ENCODE assay signal across 1 cellular context in genomic region chr11:125123947-125124633, GRCh38.
A peak's percentile ranks its signal among the peaks of the same experiment; 100 is the strongest.
TF ChIP-seq lines count a peak whose summit lies in the region.

No MANE protein-coding gene starts in this region.

TF ChIP-seq in K562, 482 proteins besides CTCF, POLR2A, EP300 and RAD21 (continued from another document):
- TF ChIP-seq DMBX1 (CRISPR knock-in tag; IDR thresholded peaks at IDR 0.05; ENCODE audit: borderline replicate concordance): no peak
- TF ChIP-seq BRD9 (IDR thresholded peaks at IDR 0.05; ENCODE audit: low read depth, partially characterized antibody): no peak
- TF ChIP-seq CEBPG (CRISPR knock-in tag; IDR thresholded peaks at IDR 0.05): no peak
- no peak for TF ChIP-seq CEBPG (tag; conservative IDR thresholded peaks at IDR 0.05 in 1 of 2, IDR thresholded peaks at IDR 0.05 in 1 of 2)
- TF ChIP-seq IRF1 (CRISPR knock-in tag; IDR thresholded peaks at IDR 0.05; ENCODE audit: borderline replicate concordance): no peak
- no peak for TF ChIP-seq FOXJ3 (CRISPR knock-in tag; IDR thresholded peaks at IDR 0.05)
- peak in 1 of 3 experiments; percentile 19 for TF ChIP-seq YY1 (IDR thresholded peaks at IDR 0.05; ENCODE audit: borderline replicate concordance in 1 of 3, control insufficient read depth in 1 of 3, extremely low read depth in 1 of 3, insufficient read depth in 3 of 3, insufficient read length in 1 of 3, insufficient replicate concordance in 2 of 3, low read depth in 1 of 3, low read length in 2 of 3)
- peak; percentile 2; the same call in 1 of the 2 replicates for TF ChIP-seq JUND (IDR thresholded peaks at IDR 0.05; ENCODE audit: borderline replicate concordance, low read depth, low read length)
- no peak; the same call in 2 of the 3 replicates for TF ChIP-seq JUND (tag; IDR thresholded peaks at IDR 0.05; ENCODE audit: borderline replicate concordance, low read depth, low read length)
- peak; percentile 25; the same call in 1 of the 2 replicates for TF ChIP-seq CC2D1A (IDR thresholded peaks at IDR 0.05)
- peak; percentile 37 for TF ChIP-seq RBM25 (IDR thresholded peaks at IDR 0.05; ENCODE audit: low read depth, low read length, severe bottlenecking)
- TF ChIP-seq ZBTB1 (CRISPR knock-in tag; IDR thresholded peaks at IDR 0.05; ENCODE audit: borderline replicate concordance, low read depth): no peak
- peak; percentile 25; the same call in 1 of the 2 replicates for TF ChIP-seq MYC (IDR thresholded peaks at IDR 0.05; ENCODE audit: low read depth, low read length)
- no peak for TF ChIP-seq MYC (CRISPR knock-in tag; IDR thresholded peaks at IDR 0.05; ENCODE audit: borderline replicate concordance, low read depth)
- TF ChIP-seq SAP30 (IDR thresholded peaks at IDR 0.05; ENCODE audit: borderline replicate concordance, insufficient read depth, low read depth, low read length, poor library complexity, severe bottlenecking): no peak
- TF ChIP-seq PKNOX1 (IDR thresholded peaks at IDR 0.05): peak; percentile 98
- TF ChIP-seq ZC3H11A (IDR thresholded peaks at IDR 0.05; ENCODE audit: low read depth, low read length): no peak
- peak; percentile 45; the same call in 1 of the 2 replicates for TF ChIP-seq CREM (IDR thresholded peaks at IDR 0.05; ENCODE audit: low read depth)
- TF ChIP-seq CBFA2T3 (IDR thresholded peaks at IDR 0.05): no peak
- no peak for TF ChIP-seq MEF2D (tag; conservative IDR thresholded peaks at IDR 0.05; ENCODE audit: low read depth)
